Comparison of ENCODE assay signal across 13 cellular contexts in genomic region chr20:58713801-58714339, GRCh38. TPM values are rescaled to one million over a fixed set of nuclear protein-coding genes. Genes with fewer than 3 reads are reported as not detected.
A peak's percentile ranks its signal among the peaks of the same experiment; 100 is the strongest.
DNase-seq lines count a peak whose midpoint lies in the region; ATAC-seq and TF ChIP-seq lines count a peak whose summit lies in the region.
"Had no signal": no experiment of that assay in that cellular context is flagged by ENCODE, and none has a peak within 500 bp of the region (broad histone marks: within the 10 kb centered on the region; RNA-seq: fewer than 3 reads in every experiment).

No MANE protein-coding gene starts in this region.

- H3K9me3 Mint-ChIP-seq in T-helper 2 cell treated with Interferon-gamma antibody and Interleukin-4, amounts not matched to agents 5 μg/mL and 100 μg/mL, for 36 hours = no peaks in the 10 kb centered on the region
- H3K9me3 Mint-ChIP-seq: CD4-positive, CD25-positive, alpha-beta regulatory T cell; neural progenitor cell had no signal

- no peaks in the 10 kb centered on the region for H3K36me3 Mint-ChIP-seq in T-helper 2 cell treated with Interferon-gamma antibody and Interleukin-4, amounts not matched to agents 5 μg/mL and 100 μg/mL, for 36 hours (ENCODE audit: low read depth)

- TF ChIP-seq CTCF in GM10266 (IDR thresholded peaks at IDR 0.05; ENCODE audit: control insufficient read depth, insufficient read depth, low read depth, missing control alignments) = no peak
- no peak for TF ChIP-seq CTCF in dorsolateral prefrontal cortex (IDR thresholded peaks at IDR 0.05 in 54 of 56, conservative IDR thresholded peaks at IDR 0.05 in 2 of 56; ENCODE audit: low read depth in 1 of 56, partially characterized antibody in 56 of 56)
- no peak for TF ChIP-seq CTCF in osteoblast (IDR thresholded peaks at IDR 0.05; ENCODE audit: extremely low read depth, low read depth, low read length)
- TF ChIP-seq CTCF in foreskin fibroblast (IDR thresholded peaks at IDR 0.05; ENCODE audit: low read depth, low read length) = no peak

- no peaks in the 10 kb centered on the region for H3K27me3 Mint-ChIP-seq in T-helper 2 cell treated with Interferon-gamma antibody and Interleukin-4, amounts not matched to agents 5 μg/mL and 100 μg/mL, for 36 hours (ENCODE audit: low read depth)
- H3K27me3 Mint-ChIP-seq: CD4-positive, CD25-positive, alpha-beta regulatory T cell had no signal

- no peaks in the 10 kb centered on the region for H3K36me3 ChIP-seq in osteoblast (ENCODE audit: insufficient read depth, low read length)
- H3K36me3 ChIP-seq: neural progenitor cell had no signal

- H4K20me1 ChIP-seq in osteoblast (ENCODE audit: insufficient read depth, low read length) = no peaks in the 10 kb centered on the region

- H3K79me2 ChIP-seq in osteoblast (ENCODE audit: insufficient read depth, low read length) = no peaks in the 10 kb centered on the region

- no peaks in the 10 kb centered on the region for H3K9me3 ChIP-seq in osteoblast (ENCODE audit: low read depth, low read length)

- ATAC-seq in GM19455 (IDR thresholded peaks at IDR 0.05; ENCODE audit: unreplicated experiment) = no peak

- H3K4me3 Mint-ChIP-seq in T-helper 2 cell treated with Interferon-gamma antibody and Interleukin-4, amounts not matched to agents 5 μg/mL and 100 μg/mL, for 36 hours = no peak overlapping the region
- H3K4me3 Mint-ChIP-seq: CD4-positive, CD25-positive, alpha-beta regulatory T cell; neural progenitor cell had no signal

- no peak overlapping the region for H3K4me3 ChIP-seq in dorsolateral prefrontal cortex
- no peak overlapping the region for H3K4me3 ChIP-seq in osteoblast (ENCODE audit: insufficient read depth, low read length)
- H3K4me3 ChIP-seq in foreskin fibroblast (ENCODE audit: low read depth in 1 of 2, low read length in 2 of 2) = no peak overlapping the region
- H3K4me3 ChIP-seq: neural progenitor cell had no signal

- no peak overlapping the region for H3K4me2 ChIP-seq in osteoblast (ENCODE audit: insufficient read depth, low read length)
- H3K4me2 ChIP-seq: neural progenitor cell had no signal

- H3K27ac ChIP-seq in dorsolateral prefrontal cortex (no peak overlapping the region), osteoblast (ENCODE audit: low read depth, low read length) (no peak overlapping the region)
- H3K27ac ChIP-seq: neural progenitor cell, VCaP had no signal

- no peak overlapping the region for H3K27ac Mint-ChIP-seq in T-helper 2 cell treated with Interferon-gamma antibody and Interleukin-4, amounts not matched to agents 5 μg/mL and 100 μg/mL, for 36 hours
- H3K27ac Mint-ChIP-seq: CD4-positive, CD25-positive, alpha-beta regulatory T cell; neural progenitor cell had no signal

- no peak overlapping the region for H2AFZ ChIP-seq in osteoblast (ENCODE audit: low read length)
- H2AFZ ChIP-seq: neural progenitor cell had no signal

- peak; percentile 2 for DNase-seq in T-helper 2 cell treated with Interferon-gamma antibody and Interleukin-4, amounts not matched to agents 5 μg/mL and 100 μg/mL, for 36 hours (ENCODE audit: low spot score)
- DNase-seq in T-helper 2 cell = no peak
- peak; percentile 8 for DNase-seq in GM10266 (ENCODE audit: extremely low spot score)
- peak in 6 of 10 donors; percentile 1 to 37 (median 13) for DNase-seq in dorsolateral prefrontal cortex
- peak; percentile 62 for DNase-seq in osteoblast (ENCODE audit: insufficient read length, low spot score, missing footprints)
- DNase-seq in foreskin fibroblast = no peak
- no peak for DNase-seq in HT-29 (ENCODE audit: low spot score)
- DNase-seq: 8988T; CD4-positive, CD25-positive, alpha-beta regulatory T cell; MM.1S had no signal

- H3K4me1 ChIP-seq in osteoblast (ENCODE audit: insufficient read depth, low read length) = no peaks in the 10 kb centered on the region

- intact Hi-C loops in dorsolateral prefrontal cortex (cut with DNase I) = no loop called here

- H3K4me1 Mint-ChIP-seq in T-helper 2 cell treated with Interferon-gamma antibody and Interleukin-4, amounts not matched to agents 5 μg/mL and 100 μg/mL, for 36 hours (ENCODE audit: low read depth) = no peaks in the 10 kb centered on the region
- H3K4me1 Mint-ChIP-seq: CD4-positive, CD25-positive, alpha-beta regulatory T cell had no signal

- H3K27me3 ChIP-seq in dorsolateral prefrontal cortex (no peaks in the 10 kb centered on the region), osteoblast (ENCODE audit: insufficient read depth, low read length) (no peaks in the 10 kb centered on the region)
- H3K27me3 ChIP-seq: neural progenitor cell had no signal

RNA-seq across cellular contexts. Expression of gene NPEPL1, which starts 21.3 kb away (rescaled TPM):
- 10 to 100 TPM; 15.1 to 48.4 (median 25.2) TPM for total RNA-seq in dorsolateral prefrontal cortex
- total RNA-seq in osteoblast = 26.8 and 29.7 TPM in 2 replicates
- total RNA-seq in HT-29 (2014; rRNA removed; shearing (Covaris generic)) = 21.3 and 21.6 TPM in 2 replicates

Comparison
In these comparisons a context has a peak if more than half of its experiments do, and no peak if none do; other contexts are left out.
1. DNase-seq: peak in T-helper 2 cell treated with Interferon-gamma antibody and Interleukin-4, amounts not matched to agents 5 μg/mL and 100 μg/mL, for 36 hours (single experiment), GM10266 (single experiment), dorsolateral prefrontal cortex (6 of 10) and osteoblast (single experiment); none in T-helper 2 cell (0 of 5), foreskin fibroblast (0 of 2) and HT-29 (single experiment).